In the genomic region with DNA sequence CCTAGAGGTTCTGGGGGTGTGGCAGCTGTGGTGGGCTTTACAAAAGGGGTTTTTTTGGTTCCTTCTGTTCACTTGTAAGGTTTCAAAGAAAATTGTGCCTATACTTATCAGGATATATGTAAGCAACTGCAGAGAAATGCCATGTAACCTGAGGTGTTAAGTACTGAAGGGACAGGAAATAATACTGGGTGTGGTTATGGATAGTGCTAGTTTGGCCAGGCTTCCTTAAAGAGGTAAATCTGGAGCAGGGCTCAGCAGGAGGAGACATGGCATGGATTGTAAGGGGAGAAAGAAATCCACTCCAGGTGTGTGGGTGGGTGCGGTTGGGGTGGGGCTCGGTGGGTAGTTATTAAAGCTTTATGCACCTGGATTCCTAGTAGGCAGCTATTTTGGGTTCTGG, we compare ENCODE assay signal across 14 cellular contexts. TPM values are rescaled to one million over a fixed set of nuclear protein-coding genes. Genes with fewer than 3 reads are reported as not detected.
DNase-seq lines count a peak whose midpoint lies in the region; ATAC-seq and TF ChIP-seq lines count a peak whose summit lies in the region.
"Had no signal": no experiment of that assay in that cellular context is flagged by ENCODE, and none has a peak within 500 bp of the region (broad histone marks: within the 10 kb centered on the region; RNA-seq: fewer than 3 reads in every experiment).

No MANE protein-coding gene starts in this region.

- DNase-seq in SK-N-SH (no peak), colonic mucosa (peak; percentile 29), osteoblast (ENCODE audit: insufficient read length, low spot score, missing footprints) (no peak), uterus (no peak)
- no peak for DNase-seq in effector memory CD8-positive, alpha-beta T cell
- DNase-seq: 8988T; activated CD8-positive, alpha-beta T cell treated with anti-CD3 and anti-CD28 coated beads, Interleukin-2, amount 10 ng/mL, durations not matched to agents 7 days and 5 days; anterior cingulate cortex; foreskin keratinocyte; NCI-H1105 treated with DMSO at 0.1 percent for 48 hours had no signal

- CTCF ChIA-PET in SK-N-SH (lab: Yijun Ruan, JAX), result interaction anchor here (0.8 to 1.5 kb wide), 3 partner anchors 8 to 29 kb away, joined by 3 read pairs; no protein-coding TSS in a partner anchor

- H3K9ac ChIP-seq in SK-N-SH (peak overlapping the region; percentile 73; the same call in 1 of the 2 replicates), colonic mucosa (ENCODE audit: low read depth in 2 of 2, low read length in 2 of 2) (no peak overlapping the region)

- no peaks in the 10 kb centered on the region for H3K36me3 ChIP-seq in SK-N-SH (replicated peaks in 1 of 2; ENCODE audit: control insufficient read depth in 1 of 2, insufficient read depth in 2 of 2, low read length in 1 of 2)
- H3K36me3 ChIP-seq in colonic mucosa, result no peaks in the 10 kb centered on the region
- peaks cover 12% of the 10 kb centered on the region for H3K36me3 ChIP-seq in osteoblast (ENCODE audit: insufficient read depth, low read length)
- H3K36me3 ChIP-seq in uterus, result no peaks in the 10 kb centered on the region
- H3K36me3 ChIP-seq: ovary had no signal

- H3K36me3 Mint-ChIP-seq in effector memory CD8-positive, alpha-beta T cell (ENCODE audit: insufficient read depth), result no peaks in the 10 kb centered on the region

- H3K9me3 ChIP-seq in SK-N-SH (no peaks in the 10 kb centered on the region), colonic mucosa (no peaks in the 10 kb centered on the region), osteoblast (ENCODE audit: low read depth, low read length) (no peaks in the 10 kb centered on the region), uterus (no peaks in the 10 kb centered on the region)
- H3K9me3 ChIP-seq: ovary had no signal

- TF ChIP-seq CTCF in SK-N-SH (IDR thresholded peaks at IDR 0.05) (no peak), colonic mucosa (IDR thresholded peaks at IDR 0.05) (no peak), osteoblast (IDR thresholded peaks at IDR 0.05; ENCODE audit: extremely low read depth, low read depth, low read length) (no peak), uterus (IDR thresholded peaks at IDR 0.05) (no peak)

- no peak for TF ChIP-seq EP300 in SK-N-SH (IDR thresholded peaks at IDR 0.05; ENCODE audit: borderline replicate concordance in 1 of 2, low read depth in 1 of 2, low read length in 1 of 2)

- H3K4me3 Mint-ChIP-seq in effector memory CD8-positive, alpha-beta T cell, result no peak overlapping the region
- H3K4me3 Mint-ChIP-seq: activated CD8-positive, alpha-beta T cell treated with anti-CD3 and anti-CD28 coated beads, Interleukin-2, amount 10 ng/mL, durations not matched to agents 7 days and 5 days had no signal

- ATAC-seq in SK-N-SH treated with all-trans-retinoic acid at 6 μM for 48 hours (no peak), GM18858 (IDR thresholded peaks at IDR 0.05; ENCODE audit: unreplicated experiment) (no peak), HG03442 (IDR thresholded peaks at IDR 0.05; ENCODE audit: unreplicated experiment) (no peak)
- no peak for ATAC-seq in effector memory CD8-positive, alpha-beta T cell (replicated peaks)
- ATAC-seq: activated CD8-positive, alpha-beta T cell treated with anti-CD3 and anti-CD28 coated beads, Interleukin-2, amount 10 ng/mL, durations not matched to agents 7 days and 5 days; foreskin keratinocyte had no signal

- H4K20me1 ChIP-seq in SK-N-SH (ENCODE audit: insufficient read depth), result no peaks in the 10 kb centered on the region
- no peaks in the 10 kb centered on the region for H4K20me1 ChIP-seq in osteoblast (ENCODE audit: insufficient read depth, low read length)

- H3K4me1 Mint-ChIP-seq in effector memory CD8-positive, alpha-beta T cell (ENCODE audit: low read depth in 2 of 2), result no peaks in the 10 kb centered on the region

- H3K4me2 ChIP-seq in SK-N-SH, result peak overlapping the region; percentile 75
- H3K4me2 ChIP-seq in osteoblast (ENCODE audit: insufficient read depth, low read length), result peak overlapping the region; percentile 70

- peaks cover 52 to 72% of the 10 kb centered on the region in 2 donors for H3K27me3 Mint-ChIP-seq in effector memory CD8-positive, alpha-beta T cell

- no peak for TF ChIP-seq POLR2A in uterus (IDR thresholded peaks at IDR 0.05)

- H3F3A ChIP-seq in SK-N-SH (replicated peaks; ENCODE audit: insufficient read depth), result peaks cover 39% of the 10 kb centered on the region

- TF ChIP-seq RAD21 in SK-N-SH (IDR thresholded peaks at IDR 0.05; ENCODE audit: low read length), result no peak

- H3K27ac ChIP-seq in SK-N-SH (ENCODE audit: low read depth in 2 of 2, low read length in 1 of 2) (peak overlapping the region; percentile 99 to 100; a peak in 2 of 4 replicates), colonic mucosa (peak overlapping the region; percentile 41), osteoblast (ENCODE audit: low read depth, low read length) (peak overlapping the region; percentile 93), uterus (peak overlapping the region; percentile 93 to 99)
- H3K27ac ChIP-seq: foreskin keratinocyte had no signal

- H2AFZ ChIP-seq in SK-N-SH (ENCODE audit: low read depth) (no peak overlapping the region), osteoblast (ENCODE audit: low read length) (no peak overlapping the region)

- no peaks in the 10 kb centered on the region for H3K9me2 ChIP-seq in SK-N-SH

- H3K4me1 ChIP-seq in SK-N-SH (ENCODE audit: control insufficient read depth in 1 of 2, insufficient read depth in 2 of 2, low read depth in 1 of 2, low read length in 1 of 2), result peaks cover 30 to 82% of the 10 kb centered on the region in 2 experiments
- H3K4me1 ChIP-seq in colonic mucosa, result peaks cover 7% of the 10 kb centered on the region
- peaks cover 90% of the 10 kb centered on the region for H3K4me1 ChIP-seq in osteoblast (ENCODE audit: insufficient read depth, low read length)
- H3K4me1 ChIP-seq in uterus, result peaks cover 11 to 31% of the 10 kb centered on the region in 2 donors

- POLR2A ChIA-PET in SK-N-SH (lab: Yijun Ruan, JAX), result no interaction called here

- peaks cover 90% of the 10 kb centered on the region for H3K79me2 ChIP-seq in SK-N-SH (ENCODE audit: insufficient read depth)
- peaks cover 80% of the 10 kb centered on the region for H3K79me2 ChIP-seq in osteoblast (ENCODE audit: insufficient read depth, low read length)

- WGBS in SK-N-SH (ENCODE audit: low lambda C conversion rate), result 31% methylated on average over 2 of the region's 2 CpGs

- intact Hi-C loops in colonic mucosa (cut with DNase I) (no loop called here), uterus (cut with DNase I; ENCODE audit: low total_unique reads) (no loop called here)

- no peaks in the 10 kb centered on the region for H3K9me3 Mint-ChIP-seq in effector memory CD8-positive, alpha-beta T cell

- H3K27me3 ChIP-seq in SK-N-SH (ENCODE audit: insufficient read depth), result no peaks in the 10 kb centered on the region
- H3K27me3 ChIP-seq in colonic mucosa, result no peaks in the 10 kb centered on the region
- H3K27me3 ChIP-seq in osteoblast (ENCODE audit: insufficient read depth, low read length), result no peaks in the 10 kb centered on the region
- no peaks in the 10 kb centered on the region for H3K27me3 ChIP-seq in uterus
- H3K27me3 ChIP-seq: foreskin keratinocyte, ovary had no signal

- no peak overlapping the region for H3K4me3 ChIP-seq in SK-N-SH (ENCODE audit: low read depth in 2 of 2, low read length in 1 of 2)
- H3K4me3 ChIP-seq in colonic mucosa, result no peak overlapping the region
- no peak overlapping the region for H3K4me3 ChIP-seq in osteoblast (ENCODE audit: insufficient read depth, low read length)
- no peak overlapping the region for H3K4me3 ChIP-seq in uterus
- H3K4me3 ChIP-seq: ovary had no signal

- no peak overlapping the region for H3K27ac Mint-ChIP-seq in effector memory CD8-positive, alpha-beta T cell
- H3K27ac Mint-ChIP-seq: activated CD8-positive, alpha-beta T cell treated with anti-CD3 and anti-CD28 coated beads, Interleukin-2, amount 10 ng/mL, durations not matched to agents 7 days and 5 days had no signal

TF ChIP-seq in SK-N-SH, 30 proteins besides CTCF, POLR2A, EP300 and RAD21:
- TF ChIP-seq RXRA (IDR thresholded peaks at IDR 0.05; ENCODE audit: borderline replicate concordance, low read depth) (no peak), YY1 (IDR thresholded peaks at IDR 0.05; ENCODE audit: low read depth) (no peak), TAF1 (IDR thresholded peaks at IDR 0.05; ENCODE audit: borderline replicate concordance, low read depth, low read length) (no peak)

TF ChIP-seq in SK-N-SH treated with all-trans-retinoic acid at 6 μM for 48 hours, 23 proteins besides CTCF, POLR2A, EP300 and RAD21 (continues in another document):
- TF ChIP-seq ZNF70 (CRISPR knock-in tag; IDR thresholded peaks at IDR 0.05) (no peak), ISL1 (CRISPR knock-in tag; IDR thresholded peaks at IDR 0.05) (no peak), PPARA (CRISPR knock-in tag; IDR thresholded peaks at IDR 0.05; ENCODE audit: borderline replicate concordance) (no peak), ZC3H10 (CRISPR knock-in tag; IDR thresholded peaks at IDR 0.05) (no peak)
- TF ChIP-seq, protein P1, sequence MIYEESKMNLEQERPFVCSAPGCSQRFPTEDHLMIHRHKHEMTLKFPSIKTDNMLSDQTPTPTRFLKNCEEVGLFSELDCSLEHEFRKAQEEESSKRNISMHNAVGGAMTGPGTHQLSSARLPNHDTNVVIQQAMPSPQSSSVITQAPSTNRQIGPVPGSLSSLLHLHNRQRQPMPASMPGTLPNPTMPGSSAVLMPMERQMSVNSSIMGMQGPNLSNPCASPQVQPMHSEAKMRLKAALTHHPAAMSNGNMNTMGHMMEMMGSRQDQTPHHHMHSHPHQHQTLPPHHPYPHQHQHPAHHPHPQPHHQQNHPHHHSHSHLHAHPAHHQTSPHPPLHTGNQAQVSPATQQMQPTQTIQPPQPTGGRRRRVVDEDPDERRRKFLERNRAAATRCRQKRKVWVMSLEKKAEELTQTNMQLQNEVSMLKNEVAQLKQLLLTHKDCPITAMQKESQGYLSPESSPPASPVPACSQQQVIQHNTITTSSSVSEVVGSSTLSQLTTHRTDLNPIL (CRISPR knock-in tag; IDR thresholded peaks at IDR 0.05; ENCODE audit: low read depth), result no peak

RNA-seq across cellular contexts. Expression of a gene that starts 28.3 kb away (rescaled TPM):
- 47.8 and 52.3 TPM in 2 replicates for polyA plus RNA-seq in SK-N-SH (2012; rRNA removed)
- polyA plus RNA-seq in SK-N-SH (2012; cell fraction: cytosol; rRNA removed), result 32.9 and 42.4 TPM in 2 replicates
- 77.1 and 86.9 TPM in 2 replicates for polyA plus RNA-seq in SK-N-SH (2012; cell fraction: nucleus; rRNA removed)
- total RNA-seq in colonic mucosa (10 to 100 TPM in 1 of 2 donors, 1 to 10 TPM in 1; 5.8 to 12.8 TPM), osteoblast (171 and 174 TPM in 2 replicates), uterus (100 to 1,000 TPM in 1 of 4 donors, 10 to 100 TPM in 3; 34.1 to 102 (median 57.4) TPM)
- total RNA-seq: activated CD8-positive, alpha-beta T cell treated with anti-CD3 and anti-CD28 coated beads, Interleukin-2, amount 10 ng/mL, durations not matched to agents 7 days and 5 days had no signal

Comparison
In these comparisons a context has a peak if more than half of its experiments do, and no peak if none do; other contexts are left out.
1. H3K27ac ChIP-seq: peak in every context shown above with its lines; median percentile 100 in SK-N-SH; 96 in uterus; 93 in osteoblast; 41 in colonic mucosa.